ENCODE assay signal across 29 cellular contexts in genomic region chr1:53086504-53087070, GRCh38. TPM values are rescaled to one million over a fixed set of nuclear protein-coding genes. Genes with fewer than 3 reads are reported as not detected.
DNase-seq lines count a peak whose midpoint lies in the region; ATAC-seq and TF ChIP-seq lines count a peak whose summit lies in the region.
"Had no signal": no experiment of that assay in that cellular context is flagged by ENCODE, and none has a peak within 500 bp of the region (broad histone marks: within the 10 kb centered on the region; RNA-seq: fewer than 3 reads in every experiment).

No MANE protein-coding gene starts in this region.

- in situ Hi-C loops in G401 (cut with HindIII; ENCODE audit: low sequenced_read_pairs) (no loop called here), GM13976 (cut with MboI; ENCODE audit: low sequenced_read_pairs, unreplicated experiment) (no loop called here)

- no peak overlapping the region for H3K27ac ChIP-seq in neuronal stem cell (replicated peaks; ENCODE audit: low read length)
- H3K27ac ChIP-seq: epithelial cell of prostate, KMS-11, neural progenitor cell, testis had no signal

- H2BK12ac ChIP-seq in neuronal stem cell (ENCODE audit: low read length), result peak overlapping the region; percentile 68

- H3K14ac ChIP-seq in neuronal stem cell (ENCODE audit: low read length), result no peak overlapping the region

- H3K4me3 ChIP-seq in neuronal stem cell (ENCODE audit: low read length in 2 of 2), result no peak overlapping the region
- H3K4me3 ChIP-seq: lung, mucosa of descending colon, neural progenitor cell, testis had no signal

- no peak overlapping the region for H3K4me3 Mint-ChIP-seq in central memory CD8-positive, alpha-beta T cell
- H3K4me3 Mint-ChIP-seq: activated CD4-positive, alpha-beta T cell treated with anti-CD3 and anti-CD28 coated beads, Interleukin-2, amount 10 ng/mL, durations not matched to agents 7 days and 5 days; brain; neural progenitor cell; T-helper 2 cell treated with Interferon-gamma antibody and Interleukin-4, amounts not matched to agents 5 μg/mL and 100 μg/mL, for 36 hours had no signal

- H2BK120ac ChIP-seq in neuronal stem cell (ENCODE audit: low read depth, low read length), result peak overlapping the region; percentile 26

- H3K9ac ChIP-seq in neuronal stem cell (ENCODE audit: low read depth, low read length, poor library complexity), result peak overlapping the region; percentile 26
- H3K9ac ChIP-seq: KMS-11, neural progenitor cell had no signal

- no peaks in the 10 kb centered on the region for H3K79me1 ChIP-seq in neuronal stem cell (ENCODE audit: low read depth, low read length)

- peaks cover 0 to 2% of the 10 kb centered on the region in 2 donors for H3K9me3 ChIP-seq in neuronal stem cell (replicated peaks in 1 of 2; ENCODE audit: control insufficient read depth in 2 of 2, insufficient read depth in 1 of 2, low read depth in 1 of 2, low read length in 2 of 2)
- H3K9me3 ChIP-seq: mucosa of descending colon, testis had no signal

- H3K27ac Mint-ChIP-seq in central memory CD8-positive, alpha-beta T cell (ENCODE audit: low read depth), result peak overlapping the region; percentile 22
- H3K27ac Mint-ChIP-seq: activated CD4-positive, alpha-beta T cell treated with anti-CD3 and anti-CD28 coated beads, Interleukin-2, amount 10 ng/mL, durations not matched to agents 7 days and 5 days; neural progenitor cell; T-helper 2 cell treated with Interferon-gamma antibody and Interleukin-4, amounts not matched to agents 5 μg/mL and 100 μg/mL, for 36 hours had no signal

- H3K4ac ChIP-seq in neuronal stem cell (ENCODE audit: low read length), result no peak overlapping the region

- peaks cover 0 to 46% (median 0%) of the 10 kb centered on the region in 3 experiments for H3K27me3 ChIP-seq in neuronal stem cell (ENCODE audit: control insufficient read depth in 3 of 3, insufficient read depth in 3 of 3, low read depth in 1 of 3, low read length in 3 of 3)
- H3K27me3 ChIP-seq: neural progenitor cell, testis had no signal

- H3K36me3 ChIP-seq in neuronal stem cell (replicated peaks in 1 of 2; ENCODE audit: control insufficient read depth in 2 of 2, insufficient read depth in 2 of 2, low read length in 2 of 2), result no peaks in the 10 kb centered on the region
- H3K36me3 ChIP-seq: neural progenitor cell had no signal

- H3K36me3 Mint-ChIP-seq in central memory CD8-positive, alpha-beta T cell (ENCODE audit: insufficient read depth), result no peaks in the 10 kb centered on the region
- H3K36me3 Mint-ChIP-seq: brain, neural progenitor cell had no signal

- H2AFZ ChIP-seq in neuronal stem cell (ENCODE audit: low read length), result no peak overlapping the region
- H2AFZ ChIP-seq: neural progenitor cell had no signal

- H4K8ac ChIP-seq in neuronal stem cell (ENCODE audit: low read depth, low read length), result no peak overlapping the region

- H3K27me3 Mint-ChIP-seq in central memory CD8-positive, alpha-beta T cell, result no peaks in the 10 kb centered on the region
- H3K27me3 Mint-ChIP-seq: activated CD4-positive, alpha-beta T cell treated with anti-CD3 and anti-CD28 coated beads, Interleukin-2, amount 10 ng/mL, durations not matched to agents 7 days and 5 days had no signal

- no peaks in the 10 kb centered on the region for H3K9me3 Mint-ChIP-seq in central memory CD8-positive, alpha-beta T cell
- H3K9me3 Mint-ChIP-seq: activated CD4-positive, alpha-beta T cell treated with anti-CD3 and anti-CD28 coated beads, Interleukin-2, amount 10 ng/mL, durations not matched to agents 7 days and 5 days; brain; neural progenitor cell; T-helper 2 cell treated with Interferon-gamma antibody and Interleukin-4, amounts not matched to agents 5 μg/mL and 100 μg/mL, for 36 hours had no signal

- H3K4me1 Mint-ChIP-seq in central memory CD8-positive, alpha-beta T cell, result peaks cover 21% of the 10 kb centered on the region
- H3K4me1 Mint-ChIP-seq: activated CD4-positive, alpha-beta T cell treated with anti-CD3 and anti-CD28 coated beads, Interleukin-2, amount 10 ng/mL, durations not matched to agents 7 days and 5 days had no signal

- H3K23ac ChIP-seq in neuronal stem cell (ENCODE audit: low read depth, low read length, poor library complexity), result peak overlapping the region; percentile 1

- no peak for ATAC-seq in central memory CD8-positive, alpha-beta T cell (replicated peaks; ENCODE audit: extremely low read depth, poor library complexity, severe bottlenecking)
- no peak for ATAC-seq in HG03108 (IDR thresholded peaks at IDR 0.05; ENCODE audit: unreplicated experiment)
- no peak for ATAC-seq in GM18519 (IDR thresholded peaks at IDR 0.05; ENCODE audit: low FRiP score, unreplicated experiment)
- ATAC-seq: HCT116, mucosa of descending colon had no signal

- no peak overlapping the region for H4K91ac ChIP-seq in neuronal stem cell (ENCODE audit: low read depth, low read length, poor library complexity)

- peak overlapping the region; percentile 11 for H2AK5ac ChIP-seq in neuronal stem cell (ENCODE audit: low read depth, low read length)

- no peak overlapping the region for H3K4me2 ChIP-seq in neuronal stem cell (ENCODE audit: insufficient read depth, low read length, poor library complexity, severe bottlenecking)
- H3K4me2 ChIP-seq: KMS-11, neural progenitor cell had no signal

- peaks cover 0 to 18% of the 10 kb centered on the region in 2 donors for H3K4me1 ChIP-seq in neuronal stem cell (ENCODE audit: control insufficient read depth in 2 of 2, insufficient read depth in 1 of 2, low read depth in 1 of 2, low read length in 2 of 2)

- DNase-seq in G401 (ENCODE audit: low spot score) (peak; percentile 60), NCI-H524 (lab: John Stamatoyannopoulos, UW) (peak; percentile 81 to 90), neuronal stem cell (ENCODE audit: low spot score) (no peak), GM13976 (ENCODE audit: low spot score) (no peak)
- DNase-seq in central memory CD8-positive, alpha-beta T cell (ENCODE audit: low spot score in 2 of 2), result no peak
- DNase-seq: activated CD4-positive, alpha-beta T cell treated with anti-CD3 and anti-CD28 coated beads, Interleukin-2, amount 10 ng/mL, durations not matched to agents 7 days and 5 days; activated naive CD4-positive, alpha-beta T cell treated with Interleukin-2 at 50 U/mL for 16 hours; COR-L47; DMS79; effector CD4-positive, alpha-beta T cell; GF-D8; head of caudate nucleus; kidney; mucosa of descending colon; NCI-H1436 treated with DMSO at 0.1 percent for 48 hours; NCI-H526 treated with DMSO at 0.1 percent for 48 hours; posterior cingulate gyrus; RPMI8226; stimulated activated naive CD4-positive, alpha-beta T cell treated with Interleukin-2 at 50 U/mL for 16 hours; testis had no signal

- H2BK5ac ChIP-seq in neuronal stem cell (ENCODE audit: low read length), result no peak overlapping the region

- peak overlapping the region; percentile 55 for H3K18ac ChIP-seq in neuronal stem cell (ENCODE audit: low read length)

- no peak for TF ChIP-seq CTCF in GM13976 (IDR thresholded peaks at IDR 0.05; ENCODE audit: borderline replicate concordance, control extremely low read depth, extremely low read depth, insufficient read depth, missing control alignments)

- WGBS in neuronal stem cell (ENCODE audit: extremely low coverage in 2 of 2, insufficient read length in 2 of 2, insufficient replicate concordance in 1 of 2), 2 donors, result no CpG with 5 or more reads among the region's 4 CpGs

- H2BK15ac ChIP-seq in neuronal stem cell (ENCODE audit: low read length), result peak overlapping the region; percentile 67

RNA-seq across cellular contexts. Expression of gene PODN, which starts 24.6 kb away (rescaled TPM):
- not detected in 2 replicates for total RNA-seq in G401 (2014; rRNA removed; shearing (Covaris generic))
- 0.20 TPM for polyA plus RNA-seq in neuronal stem cell (2013, experiment 1 of 2)
- polyA plus RNA-seq in neuronal stem cell (2013, experiment 2 of 2), result 0.19 TPM
- total RNA-seq: activated CD4-positive, alpha-beta T cell treated with anti-CD3 and anti-CD28 coated beads, Interleukin-2, amount 10 ng/mL, durations not matched to agents 7 days and 5 days had no signal

RNA-seq across cellular contexts. Expression of gene SLC1A7, which starts 55.9 kb away (rescaled TPM):
- total RNA-seq in G401 (2014; rRNA removed; shearing (Covaris generic)), result 0.27 TPM in 1 of 2 replicates, not detected in the other
- not detected for polyA plus RNA-seq in neuronal stem cell (2013, experiment 1 of 2)
- polyA plus RNA-seq in neuronal stem cell (2013, experiment 2 of 2), result not detected
- total RNA-seq: activated CD4-positive, alpha-beta T cell treated with anti-CD3 and anti-CD28 coated beads, Interleukin-2, amount 10 ng/mL, durations not matched to agents 7 days and 5 days; kidney had no signal

Comparison
In these comparisons a context has a peak if more than half of its experiments do, and no peak if none do; other contexts are left out.
1. DNase-seq: peak in G401 (single experiment) and NCI-H524 (2 of 2); none in central memory CD8-positive, alpha-beta T cell (0 of 2), neuronal stem cell (single experiment) and GM13976 (single experiment).